In genomic region chr11:82895437-82896091, GRCh38 we compare ENCODE assay signal across 10 cellular contexts.
DNase-seq lines count a peak whose midpoint lies in the region; ATAC-seq and FAIRE-seq lines count a peak whose summit lies in the region.
"Had no signal": no experiment of that assay in that cellular context is flagged by ENCODE, and none has a peak within 500 bp of the region (broad histone marks: within the 10 kb centered on the region; RNA-seq: fewer than 3 reads in every experiment).

No MANE protein-coding gene starts in this region.

- DNase-seq in GM19239 (ENCODE audit: insufficient read length, low spot score) (no peak), NOMO-1 treated with DMSO at 0.1 percent for 48 hours (lab: John Stamatoyannopoulos, UW; ENCODE audit: unreplicated experiment) (peak; percentile 86), DMS79 treated with DMSO at 0.1 percent for 48 hours (lab: John Stamatoyannopoulos, UW) (no peak), GOT3 (lab: John Stamatoyannopoulos, UW) (no peak), retina (no peak)
- peak; percentile 35 for DNase-seq in stimulated activated naive B cell treated with anti-CD40 and anti-IgM and Interleukin-4, amounts not matched to agents 10 μg/mL and 1 μg/mL and 100 μg/mL, for 72 hours
- DNase-seq: NCI-H446 had no signal

- ATAC-seq in HG02885 (IDR thresholded peaks at IDR 0.05; ENCODE audit: poor library complexity, unreplicated experiment) = peak; percentile 23
- peak; percentile 66 to 72 for ATAC-seq in stimulated activated naive B cell treated with anti-CD40 and anti-IgM and Interleukin-4, amounts not matched to agents 10 μg/mL and 1 μg/mL and 100 μg/mL, for 72 hours (replicated peaks)
- ATAC-seq: GM23338, HepG2 had no signal

- peak; percentile 44 for FAIRE-seq in GM19239 (lab: Jason Lieb, UNC)
- FAIRE-seq: HepG2 had no signal

- H3K27me3 Mint-ChIP-seq in stimulated activated naive B cell treated with anti-CD40 and anti-IgM and Interleukin-4, amounts not matched to agents 10 μg/mL and 1 μg/mL and 100 μg/mL, for 72 hours = no peaks in the 10 kb centered on the region

- H3K9me3 Mint-ChIP-seq in stimulated activated naive B cell treated with anti-CD40 and anti-IgM and Interleukin-4, amounts not matched to agents 10 μg/mL and 1 μg/mL and 100 μg/mL, for 72 hours = peaks cover 3 to 6% of the 10 kb centered on the region in 2 donors
- H3K9me3 Mint-ChIP-seq: GM23338 had no signal

- H3K4me3 Mint-ChIP-seq in stimulated activated naive B cell treated with anti-CD40 and anti-IgM and Interleukin-4, amounts not matched to agents 10 μg/mL and 1 μg/mL and 100 μg/mL, for 72 hours = peak overlapping the region in 1 of 2 donors; percentile 20
- H3K4me3 Mint-ChIP-seq: GM23338 had no signal

- H3K36me3 Mint-ChIP-seq in stimulated activated naive B cell treated with anti-CD40 and anti-IgM and Interleukin-4, amounts not matched to agents 10 μg/mL and 1 μg/mL and 100 μg/mL, for 72 hours = peaks cover 8 to 10% of the 10 kb centered on the region in 2 donors

- H3K27ac Mint-ChIP-seq in stimulated activated naive B cell treated with anti-CD40 and anti-IgM and Interleukin-4, amounts not matched to agents 10 μg/mL and 1 μg/mL and 100 μg/mL, for 72 hours = peak overlapping the region; percentile 4
- H3K27ac Mint-ChIP-seq: GM23338 had no signal

- H3K4me1 Mint-ChIP-seq in stimulated activated naive B cell treated with anti-CD40 and anti-IgM and Interleukin-4, amounts not matched to agents 10 μg/mL and 1 μg/mL and 100 μg/mL, for 72 hours = peaks cover 26 to 45% of the 10 kb centered on the region in 2 donors

Comparison
In these comparisons a context has a peak if more than half of its experiments do, and no peak if none do; other contexts are left out.
1. DNase-seq: peak in NOMO-1 treated with DMSO at 0.1 percent for 48 hours (single experiment) and stimulated activated naive B cell treated with anti-CD40 and anti-IgM and Interleukin-4, amounts not matched to agents 10 μg/mL and 1 μg/mL and 100 μg/mL, for 72 hours (single experiment); none in GM19239 (single experiment), DMS79 treated with DMSO at 0.1 percent for 48 hours (single experiment), GOT3 (single experiment) and retina (single experiment).